Comparison of ENCODE assay signal across 2 cellular contexts in the genomic region with DNA sequence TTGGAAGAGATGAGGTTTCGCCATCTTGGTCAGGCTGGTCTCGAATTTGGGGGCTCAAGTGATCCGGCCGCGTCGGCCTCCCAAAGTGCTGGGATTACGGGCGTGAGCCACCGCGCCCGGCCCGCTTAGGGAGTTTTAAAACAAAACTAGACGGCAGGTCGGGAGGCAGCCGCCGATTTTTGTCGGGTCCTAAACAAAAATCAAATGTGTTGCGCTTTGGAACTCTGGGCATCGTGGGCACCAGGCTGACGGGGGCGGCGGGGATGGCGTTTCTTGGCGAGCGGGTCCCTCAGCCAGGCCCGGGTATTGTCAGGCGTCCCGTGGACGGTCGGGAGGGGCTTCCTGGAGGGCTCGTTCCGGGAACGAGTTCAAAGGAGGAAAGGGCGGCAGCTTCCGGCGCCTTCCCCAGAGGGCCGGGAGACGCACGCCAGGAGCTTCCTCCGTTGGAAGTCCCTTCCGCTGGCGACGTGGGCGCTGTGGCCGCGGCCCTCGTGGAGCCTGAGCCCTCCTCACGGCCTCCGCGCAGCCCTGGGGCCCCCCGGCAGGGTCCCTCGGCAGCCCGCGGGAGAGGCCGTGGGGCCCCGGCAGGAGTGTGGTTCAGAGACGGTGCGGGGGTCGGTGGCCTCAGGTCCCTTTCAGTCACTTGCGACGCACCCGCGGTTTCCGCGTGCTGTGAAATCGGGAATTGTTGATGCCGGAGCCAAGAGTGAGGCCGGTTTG.
TF ChIP-seq lines count a peak whose summit lies in the region.

No MANE protein-coding gene starts in this region.

TF ChIP-seq in SK-N-SH, 30 proteins besides CTCF, POLR2A, EP300 and RAD21:
- TF ChIP-seq YY1 (IDR thresholded peaks at IDR 0.05; ENCODE audit: low read depth), result no peak
- TF ChIP-seq, protein P1, sequence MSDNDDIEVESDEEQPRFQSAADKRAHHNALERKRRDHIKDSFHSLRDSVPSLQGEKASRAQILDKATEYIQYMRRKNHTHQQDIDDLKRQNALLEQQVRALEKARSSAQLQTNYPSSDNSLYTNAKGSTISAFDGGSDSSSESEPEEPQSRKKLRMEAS (IDR thresholded peaks at IDR 0.05; ENCODE audit: low read depth), result 0 out of 2 replicates have a peak, but pooled peaks have one; percentile 32
- TF ChIP-seq GABPA (IDR thresholded peaks at IDR 0.05; ENCODE audit: low read depth), result peak; percentile 69

TF ChIP-seq in GM12878, 131 proteins besides CTCF, POLR2A, EP300 and RAD21 (continues in another document):
- TF ChIP-seq MXI1 (IDR thresholded peaks at IDR 0.05; ENCODE audit: low read depth, low read length) (0 out of 2 replicates have a peak, but pooled peaks have one; percentile 21), TCF7 (IDR thresholded peaks at IDR 0.05; ENCODE audit: borderline replicate concordance) (0 out of 2 replicates have a peak, but pooled peaks have one; percentile 5), POLR2AphosphoS5 (IDR thresholded peaks at IDR 0.05; ENCODE audit: low read length) (peak; percentile 64; the same call in 1 of the 2 replicates), MEF2B (IDR thresholded peaks at IDR 0.05; ENCODE audit: partially characterized antibody, poor library complexity, severe bottlenecking) (peak; percentile 14), MTA2 (IDR thresholded peaks at IDR 0.05; ENCODE audit: low read depth) (0 out of 2 replicates have a peak, but pooled peaks have one; percentile 17), NR2F1 (conservative IDR thresholded peaks at IDR 0.05) (no peak; the same call in 1 of the 2 replicates), CEBPB (IDR thresholded peaks at IDR 0.05; ENCODE audit: borderline replicate concordance in 1 of 2, low read depth in 2 of 2, low read length in 2 of 2) (no peak), GATAD2B (conservative IDR thresholded peaks at IDR 0.05; ENCODE audit: low read depth) (peak; percentile 34; the same call in 1 of the 2 replicates), SIN3A (IDR thresholded peaks at IDR 0.05; ENCODE audit: low read depth, low read length) (0 out of 2 replicates have a peak, but pooled peaks have one; percentile 33), ZNF24 (IDR thresholded peaks at IDR 0.05) (0 out of 2 replicates have a peak, but pooled peaks have one; percentile 42), GABPA (IDR thresholded peaks at IDR 0.05; ENCODE audit: low read depth) (peak; percentile 77; the same call in 1 of the 2 replicates), IKZF1 (conservative IDR thresholded peaks at IDR 0.05) (peak; percentile 91), BHLHE40 (IDR thresholded peaks at IDR 0.05; ENCODE audit: borderline replicate concordance in 1 of 2, low read depth in 2 of 2, low read length in 1 of 2) (peak in 1 of 2 experiments; percentile 43; a peak in 1 of 4 replicates), NFIC (IDR thresholded peaks at IDR 0.05; ENCODE audit: low read depth, low read length) (no peak), IKZF2 (IDR thresholded peaks at IDR 0.05) (peak; percentile 41 to 63; a peak in 2 of 4 replicates)
- TF ChIP-seq, protein P2, sequence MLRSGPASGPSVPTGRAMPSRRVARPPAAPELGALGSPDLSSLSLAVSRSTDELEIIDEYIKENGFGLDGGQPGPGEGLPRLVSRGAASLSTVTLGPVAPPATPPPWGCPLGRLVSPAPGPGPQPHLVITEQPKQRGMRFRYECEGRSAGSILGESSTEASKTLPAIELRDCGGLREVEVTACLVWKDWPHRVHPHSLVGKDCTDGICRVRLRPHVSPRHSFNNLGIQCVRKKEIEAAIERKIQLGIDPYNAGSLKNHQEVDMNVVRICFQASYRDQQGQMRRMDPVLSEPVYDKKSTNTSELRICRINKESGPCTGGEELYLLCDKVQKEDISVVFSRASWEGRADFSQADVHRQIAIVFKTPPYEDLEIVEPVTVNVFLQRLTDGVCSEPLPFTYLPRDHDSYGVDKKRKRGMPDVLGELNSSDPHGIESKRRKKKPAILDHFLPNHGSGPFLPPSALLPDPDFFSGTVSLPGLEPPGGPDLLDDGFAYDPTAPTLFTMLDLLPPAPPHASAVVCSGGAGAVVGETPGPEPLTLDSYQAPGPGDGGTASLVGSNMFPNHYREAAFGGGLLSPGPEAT (IDR thresholded peaks at IDR 0.05; ENCODE audit: low read depth), result peak; percentile 48
- TF ChIP-seq, protein P3, sequence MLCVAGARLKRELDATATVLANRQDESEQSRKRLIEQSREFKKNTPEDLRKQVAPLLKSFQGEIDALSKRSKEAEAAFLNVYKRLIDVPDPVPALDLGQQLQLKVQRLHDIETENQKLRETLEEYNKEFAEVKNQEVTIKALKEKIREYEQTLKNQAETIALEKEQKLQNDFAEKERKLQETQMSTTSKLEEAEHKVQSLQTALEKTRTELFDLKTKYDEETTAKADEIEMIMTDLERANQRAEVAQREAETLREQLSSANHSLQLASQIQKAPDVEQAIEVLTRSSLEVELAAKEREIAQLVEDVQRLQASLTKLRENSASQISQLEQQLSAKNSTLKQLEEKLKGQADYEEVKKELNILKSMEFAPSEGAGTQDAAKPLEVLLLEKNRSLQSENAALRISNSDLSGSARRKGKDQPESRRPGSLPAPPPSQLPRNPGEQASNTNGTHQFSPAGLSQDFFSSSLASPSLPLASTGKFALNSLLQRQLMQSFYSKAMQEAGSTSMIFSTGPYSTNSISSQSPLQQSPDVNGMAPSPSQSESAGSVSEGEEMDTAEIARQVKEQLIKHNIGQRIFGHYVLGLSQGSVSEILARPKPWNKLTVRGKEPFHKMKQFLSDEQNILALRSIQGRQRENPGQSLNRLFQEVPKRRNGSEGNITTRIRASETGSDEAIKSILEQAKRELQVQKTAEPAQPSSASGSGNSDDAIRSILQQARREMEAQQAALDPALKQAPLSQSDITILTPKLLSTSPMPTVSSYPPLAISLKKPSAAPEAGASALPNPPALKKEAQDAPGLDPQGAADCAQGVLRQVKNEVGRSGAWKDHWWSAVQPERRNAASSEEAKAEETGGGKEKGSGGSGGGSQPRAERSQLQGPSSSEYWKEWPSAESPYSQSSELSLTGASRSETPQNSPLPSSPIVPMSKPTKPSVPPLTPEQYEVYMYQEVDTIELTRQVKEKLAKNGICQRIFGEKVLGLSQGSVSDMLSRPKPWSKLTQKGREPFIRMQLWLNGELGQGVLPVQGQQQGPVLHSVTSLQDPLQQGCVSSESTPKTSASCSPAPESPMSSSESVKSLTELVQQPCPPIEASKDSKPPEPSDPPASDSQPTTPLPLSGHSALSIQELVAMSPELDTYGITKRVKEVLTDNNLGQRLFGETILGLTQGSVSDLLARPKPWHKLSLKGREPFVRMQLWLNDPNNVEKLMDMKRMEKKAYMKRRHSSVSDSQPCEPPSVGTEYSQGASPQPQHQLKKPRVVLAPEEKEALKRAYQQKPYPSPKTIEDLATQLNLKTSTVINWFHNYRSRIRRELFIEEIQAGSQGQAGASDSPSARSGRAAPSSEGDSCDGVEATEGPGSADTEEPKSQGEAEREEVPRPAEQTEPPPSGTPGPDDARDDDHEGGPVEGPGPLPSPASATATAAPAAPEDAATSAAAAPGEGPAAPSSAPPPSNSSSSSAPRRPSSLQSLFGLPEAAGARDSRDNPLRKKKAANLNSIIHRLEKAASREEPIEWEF (IDR thresholded peaks at IDR 0.05; ENCODE audit: insufficient replicate concordance, low read depth, low read length), result no peak
- TF ChIP-seq, protein P4, sequence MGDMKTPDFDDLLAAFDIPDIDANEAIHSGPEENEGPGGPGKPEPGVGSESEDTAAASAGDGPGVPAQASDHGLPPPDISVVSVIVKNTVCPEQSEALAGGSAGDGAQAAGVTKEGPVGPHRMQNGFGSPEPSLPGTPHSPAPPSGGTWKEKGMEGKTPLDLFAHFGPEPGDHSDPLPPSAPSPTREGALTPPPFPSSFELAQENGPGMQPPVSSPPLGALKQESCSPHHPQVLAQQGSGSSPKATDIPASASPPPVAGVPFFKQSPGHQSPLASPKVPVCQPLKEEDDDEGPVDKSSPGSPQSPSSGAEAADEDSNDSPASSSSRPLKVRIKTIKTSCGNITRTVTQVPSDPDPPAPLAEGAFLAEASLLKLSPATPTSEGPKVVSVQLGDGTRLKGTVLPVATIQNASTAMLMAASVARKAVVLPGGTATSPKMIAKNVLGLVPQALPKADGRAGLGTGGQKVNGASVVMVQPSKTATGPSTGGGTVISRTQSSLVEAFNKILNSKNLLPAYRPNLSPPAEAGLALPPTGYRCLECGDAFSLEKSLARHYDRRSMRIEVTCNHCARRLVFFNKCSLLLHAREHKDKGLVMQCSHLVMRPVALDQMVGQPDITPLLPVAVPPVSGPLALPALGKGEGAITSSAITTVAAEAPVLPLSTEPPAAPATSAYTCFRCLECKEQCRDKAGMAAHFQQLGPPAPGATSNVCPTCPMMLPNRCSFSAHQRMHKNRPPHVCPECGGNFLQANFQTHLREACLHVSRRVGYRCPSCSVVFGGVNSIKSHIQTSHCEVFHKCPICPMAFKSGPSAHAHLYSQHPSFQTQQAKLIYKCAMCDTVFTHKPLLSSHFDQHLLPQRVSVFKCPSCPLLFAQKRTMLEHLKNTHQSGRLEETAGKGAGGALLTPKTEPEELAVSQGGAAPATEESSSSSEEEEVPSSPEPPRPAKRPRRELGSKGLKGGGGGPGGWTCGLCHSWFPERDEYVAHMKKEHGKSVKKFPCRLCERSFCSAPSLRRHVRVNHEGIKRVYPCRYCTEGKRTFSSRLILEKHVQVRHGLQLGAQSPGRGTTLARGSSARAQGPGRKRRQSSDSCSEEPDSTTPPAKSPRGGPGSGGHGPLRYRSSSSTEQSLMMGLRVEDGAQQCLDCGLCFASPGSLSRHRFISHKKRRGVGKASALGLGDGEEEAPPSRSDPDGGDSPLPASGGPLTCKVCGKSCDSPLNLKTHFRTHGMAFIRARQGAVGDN (IDR thresholded peaks at IDR 0.05), result 0 out of 2 replicates have a peak, but pooled peaks have one; percentile 57
- TF ChIP-seq, protein P5, sequence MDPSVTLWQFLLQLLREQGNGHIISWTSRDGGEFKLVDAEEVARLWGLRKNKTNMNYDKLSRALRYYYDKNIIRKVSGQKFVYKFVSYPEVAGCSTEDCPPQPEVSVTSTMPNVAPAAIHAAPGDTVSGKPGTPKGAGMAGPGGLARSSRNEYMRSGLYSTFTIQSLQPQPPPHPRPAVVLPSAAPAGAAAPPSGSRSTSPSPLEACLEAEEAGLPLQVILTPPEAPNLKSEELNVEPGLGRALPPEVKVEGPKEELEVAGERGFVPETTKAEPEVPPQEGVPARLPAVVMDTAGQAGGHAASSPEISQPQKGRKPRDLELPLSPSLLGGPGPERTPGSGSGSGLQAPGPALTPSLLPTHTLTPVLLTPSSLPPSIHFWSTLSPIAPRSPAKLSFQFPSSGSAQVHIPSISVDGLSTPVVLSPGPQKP (IDR thresholded peaks at IDR 0.05; ENCODE audit: low read depth, low read length), result peak; percentile 15; the same call in 1 of the 2 replicates
- TF ChIP-seq, protein P6, sequence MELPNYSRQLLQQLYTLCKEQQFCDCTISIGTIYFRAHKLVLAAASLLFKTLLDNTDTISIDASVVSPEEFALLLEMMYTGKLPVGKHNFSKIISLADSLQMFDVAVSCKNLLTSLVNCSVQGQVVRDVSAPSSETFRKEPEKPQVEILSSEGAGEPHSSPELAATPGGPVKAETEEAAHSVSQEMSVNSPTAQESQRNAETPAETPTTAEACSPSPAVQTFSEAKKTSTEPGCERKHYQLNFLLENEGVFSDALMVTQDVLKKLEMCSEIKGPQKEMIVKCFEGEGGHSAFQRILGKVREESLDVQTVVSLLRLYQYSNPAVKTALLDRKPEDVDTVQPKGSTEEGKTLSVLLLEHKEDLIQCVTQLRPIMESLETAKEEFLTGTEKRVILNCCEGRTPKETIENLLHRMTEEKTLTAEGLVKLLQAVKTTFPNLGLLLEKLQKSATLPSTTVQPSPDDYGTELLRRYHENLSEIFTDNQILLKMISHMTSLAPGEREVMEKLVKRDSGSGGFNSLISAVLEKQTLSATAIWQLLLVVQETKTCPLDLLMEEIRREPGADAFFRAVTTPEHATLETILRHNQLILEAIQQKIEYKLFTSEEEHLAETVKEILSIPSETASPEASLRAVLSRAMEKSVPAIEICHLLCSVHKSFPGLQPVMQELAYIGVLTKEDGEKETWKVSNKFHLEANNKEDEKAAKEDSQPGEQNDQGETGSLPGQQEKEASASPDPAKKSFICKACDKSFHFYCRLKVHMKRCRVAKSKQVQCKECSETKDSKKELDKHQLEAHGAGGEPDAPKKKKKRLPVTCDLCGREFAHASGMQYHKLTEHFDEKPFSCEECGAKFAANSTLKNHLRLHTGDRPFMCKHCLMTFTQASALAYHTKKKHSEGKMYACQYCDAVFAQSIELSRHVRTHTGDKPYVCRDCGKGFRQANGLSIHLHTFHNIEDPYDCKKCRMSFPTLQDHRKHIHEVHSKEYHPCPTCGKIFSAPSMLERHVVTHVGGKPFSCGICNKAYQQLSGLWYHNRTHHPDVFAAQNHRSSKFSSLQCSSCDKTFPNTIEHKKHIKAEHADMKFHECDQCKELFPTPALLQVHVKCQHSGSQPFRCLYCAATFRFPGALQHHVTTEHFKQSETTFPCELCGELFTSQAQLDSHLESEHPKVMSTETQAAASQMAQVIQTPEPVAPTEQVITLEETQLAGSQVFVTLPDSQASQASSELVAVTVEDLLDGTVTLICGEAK (IDR thresholded peaks at IDR 0.05; ENCODE audit: borderline replicate concordance), result peak; percentile 67; the same call in 1 of the 2 replicates
- TF ChIP-seq, protein P7, sequence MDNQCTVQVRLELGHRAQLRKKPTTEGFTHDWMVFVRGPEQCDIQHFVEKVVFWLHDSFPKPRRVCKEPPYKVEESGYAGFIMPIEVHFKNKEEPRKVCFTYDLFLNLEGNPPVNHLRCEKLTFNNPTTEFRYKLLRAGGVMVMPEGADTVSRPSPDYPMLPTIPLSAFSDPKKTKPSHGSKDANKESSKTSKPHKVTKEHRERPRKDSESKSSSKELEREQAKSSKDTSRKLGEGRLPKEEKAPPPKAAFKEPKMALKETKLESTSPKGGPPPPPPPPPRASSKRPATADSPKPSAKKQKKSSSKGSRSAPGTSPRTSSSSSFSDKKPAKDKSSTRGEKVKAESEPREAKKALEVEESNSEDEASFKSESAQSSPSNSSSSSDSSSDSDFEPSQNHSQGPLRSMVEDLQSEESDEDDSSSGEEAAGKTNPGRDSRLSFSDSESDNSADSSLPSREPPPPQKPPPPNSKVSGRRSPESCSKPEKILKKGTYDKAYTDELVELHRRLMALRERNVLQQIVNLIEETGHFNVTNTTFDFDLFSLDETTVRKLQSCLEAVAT (IDR thresholded peaks at IDR 0.05), result peak; percentile 97
- TF ChIP-seq, protein P8, sequence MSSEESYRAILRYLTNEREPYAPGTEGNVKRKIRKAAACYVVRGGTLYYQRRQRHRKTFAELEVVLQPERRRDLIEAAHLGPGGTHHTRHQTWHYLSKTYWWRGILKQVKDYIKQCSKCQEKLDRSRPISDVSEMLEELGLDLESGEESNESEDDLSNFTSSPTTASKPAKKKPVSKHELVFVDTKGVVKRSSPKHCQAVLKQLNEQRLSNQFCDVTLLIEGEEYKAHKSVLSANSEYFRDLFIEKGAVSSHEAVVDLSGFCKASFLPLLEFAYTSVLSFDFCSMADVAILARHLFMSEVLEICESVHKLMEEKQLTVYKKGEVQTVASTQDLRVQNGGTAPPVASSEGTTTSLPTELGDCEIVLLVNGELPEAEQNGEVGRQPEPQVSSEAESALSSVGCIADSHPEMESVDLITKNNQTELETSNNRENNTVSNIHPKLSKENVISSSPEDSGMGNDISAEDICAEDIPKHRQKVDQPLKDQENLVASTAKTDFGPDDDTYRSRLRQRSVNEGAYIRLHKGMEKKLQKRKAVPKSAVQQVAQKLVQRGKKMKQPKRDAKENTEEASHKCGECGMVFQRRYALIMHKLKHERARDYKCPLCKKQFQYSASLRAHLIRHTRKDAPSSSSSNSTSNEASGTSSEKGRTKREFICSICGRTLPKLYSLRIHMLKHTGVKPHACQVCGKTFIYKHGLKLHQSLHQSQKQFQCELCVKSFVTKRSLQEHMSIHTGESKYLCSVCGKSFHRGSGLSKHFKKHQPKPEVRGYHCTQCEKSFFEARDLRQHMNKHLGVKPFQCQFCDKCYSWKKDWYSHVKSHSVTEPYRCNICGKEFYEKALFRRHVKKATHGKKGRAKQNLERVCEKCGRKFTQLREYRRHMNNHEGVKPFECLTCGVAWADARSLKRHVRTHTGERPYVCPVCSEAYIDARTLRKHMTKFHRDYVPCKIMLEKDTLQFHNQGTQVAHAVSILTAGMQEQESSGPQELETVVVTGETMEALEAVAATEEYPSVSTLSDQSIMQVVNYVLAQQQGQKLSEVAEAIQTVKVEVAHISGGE (CRISPR knock-in tag; IDR thresholded peaks at IDR 0.05), result 0 out of 2 replicates have a peak, but pooled peaks have one; percentile 17
